ENCODE assay signal across 1 cellular context in genomic region chr6:152573762-152574161, GRCh38.
TF ChIP-seq lines count a peak whose summit lies in the region.

No MANE protein-coding gene starts in this region.

TF ChIP-seq in GM23338, 12 proteins besides CTCF, POLR2A, EP300 and RAD21 (continued from another document):
- TF ChIP-seq ZNF462 (CRISPR knock-in tag; IDR thresholded peaks at IDR 0.05), result no peak
- no peak for TF ChIP-seq EZH2 (IDR thresholded peaks at IDR 0.05; ENCODE audit: low read depth, unreplicated experiment)
- no peak for TF ChIP-seq STAT1 (IDR thresholded peaks at IDR 0.05; ENCODE audit: unreplicated experiment)
- TF ChIP-seq EZH2phosphoT487 (IDR thresholded peaks at IDR 0.05; ENCODE audit: unreplicated experiment), result no peak
- no peak for TF ChIP-seq NANOG (IDR thresholded peaks at IDR 0.05; ENCODE audit: borderline replicate concordance)
- no peak for TF ChIP-seq JUNB (IDR thresholded peaks at IDR 0.05; ENCODE audit: unreplicated experiment)
- TF ChIP-seq ZNF331 (CRISPR knock-in tag; IDR thresholded peaks at IDR 0.05; ENCODE audit: low read depth), result no peak
TF ChIP-seq in GM23338: peak in this region for 0.
